Comparison of ENCODE assay signal across 25 cellular contexts in the genomic region with DNA sequence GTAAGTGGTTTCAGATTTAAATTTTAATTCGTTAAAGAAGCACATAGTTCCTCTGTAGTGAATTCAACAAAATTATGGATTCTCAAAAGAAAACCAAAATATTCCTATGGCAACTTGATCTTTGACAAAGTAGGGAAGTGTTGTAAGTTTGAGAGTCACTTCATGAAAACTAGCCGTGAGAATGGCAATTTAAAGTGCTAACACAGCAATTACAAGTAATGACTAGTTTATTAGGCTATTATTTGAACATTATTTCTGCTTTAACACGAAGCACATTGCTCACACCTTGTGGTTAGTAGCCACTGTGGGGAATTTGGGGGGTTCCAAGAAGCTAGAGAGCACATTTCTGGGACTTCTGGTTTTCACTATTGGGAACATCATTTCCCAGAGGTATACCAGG.
"Had no signal": no experiment of that assay in that cellular context is flagged by ENCODE, and none has a peak within 500 bp of the region (broad histone marks: within the 10 kb centered on the region; RNA-seq: fewer than 3 reads in every experiment).

No MANE protein-coding gene starts in this region.

- H3K4me1 ChIP-seq: foreskin keratinocyte, psoas muscle, suprapubic skin, upper lobe of left lung, uterus had no signal

- H2AFZ ChIP-seq: hepatocyte had no signal

- DNase-seq: effector CD4-positive, alpha-beta T cell; endodermal cell; erythroblast; head of caudate nucleus; kidney; left colon; left ventricle myocardium superior; mesendoderm; naive thymus-derived CD4-positive, alpha-beta T cell; psoas muscle; retina; small intestine; stimulated activated CD4-positive, alpha-beta T cell treated with anti-CD3 and anti-CD28 coated beads, Interleukin-2, amount 100 ng/mL, for 48 hours; stimulated activated naive CD8-positive, alpha-beta T cell treated with anti-CD3 and anti-CD28 coated beads, Interleukin-15, Interleukin-2, amounts not matched to agents 100 U/mL and 50 U/mL, for 24 hours; tibial artery; upper lobe of left lung; uterus had no signal

- H3K27me3 ChIP-seq: hepatocyte, neutrophil, suprapubic skin, tibial artery, upper lobe of left lung, uterus had no signal

- H3K4me3 ChIP-seq: coronary artery, hepatocyte, lung, psoas muscle, suprapubic skin, tibial artery, upper lobe of left lung, uterus had no signal

- H3K4me2 ChIP-seq: hepatocyte had no signal

- H3K9me3 ChIP-seq: neutrophil, psoas muscle, suprapubic skin, tibial artery, upper lobe of left lung, uterus had no signal

- FAIRE-seq: endothelial cell of umbilical vein, kidney, small intestine had no signal

- H3K79me2 ChIP-seq: hepatocyte had no signal

- H3K36me3 ChIP-seq: neutrophil, suprapubic skin, tibial artery, upper lobe of left lung, uterus had no signal

- ATAC-seq: foreskin keratinocyte; left colon; left ventricle myocardium superior; naive thymus-derived CD4-positive, alpha-beta T cell; psoas muscle; sciatic nerve; stimulated activated naive CD8-positive, alpha-beta T cell treated with anti-CD3 and anti-CD28 coated beads, Interleukin-15, Interleukin-2, amounts not matched to agents 100 U/mL and 50 U/mL, for 24 hours had no signal

- H3K27ac ChIP-seq: coronary artery, foreskin keratinocyte, hepatocyte, neutrophil, psoas muscle, suprapubic skin, tibial artery, upper lobe of left lung, uterus had no signal
